Comparison of ENCODE assay signal across 2 cellular contexts in the genomic region with DNA sequence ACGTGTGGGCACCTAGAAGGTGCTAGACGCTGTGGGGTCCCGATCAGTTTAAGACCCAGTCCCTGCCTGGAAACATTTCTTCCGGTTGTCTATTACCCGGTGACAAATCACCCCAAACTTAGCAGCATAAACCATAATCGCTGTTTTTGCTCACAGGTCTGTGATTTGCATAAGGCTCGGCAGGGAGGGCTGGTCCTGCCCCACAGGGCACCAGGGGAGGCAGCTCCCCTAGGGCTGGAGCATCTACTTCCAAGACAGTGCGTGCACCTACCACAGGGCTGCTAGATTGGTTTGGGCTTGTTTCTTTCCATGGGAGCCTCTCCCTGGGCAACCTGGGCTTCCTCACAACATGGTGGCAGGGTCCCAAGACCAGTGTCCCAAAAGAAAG.
TF ChIP-seq lines count a peak whose summit lies in the region.

No MANE protein-coding gene starts in this region.

TF ChIP-seq in IMR-90, 13 proteins besides CTCF, POLR2A, EP300 and RAD21:
- TF ChIP-seq, protein P1, sequence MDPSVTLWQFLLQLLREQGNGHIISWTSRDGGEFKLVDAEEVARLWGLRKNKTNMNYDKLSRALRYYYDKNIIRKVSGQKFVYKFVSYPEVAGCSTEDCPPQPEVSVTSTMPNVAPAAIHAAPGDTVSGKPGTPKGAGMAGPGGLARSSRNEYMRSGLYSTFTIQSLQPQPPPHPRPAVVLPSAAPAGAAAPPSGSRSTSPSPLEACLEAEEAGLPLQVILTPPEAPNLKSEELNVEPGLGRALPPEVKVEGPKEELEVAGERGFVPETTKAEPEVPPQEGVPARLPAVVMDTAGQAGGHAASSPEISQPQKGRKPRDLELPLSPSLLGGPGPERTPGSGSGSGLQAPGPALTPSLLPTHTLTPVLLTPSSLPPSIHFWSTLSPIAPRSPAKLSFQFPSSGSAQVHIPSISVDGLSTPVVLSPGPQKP (IDR thresholded peaks at IDR 0.05; ENCODE audit: borderline replicate concordance, low read depth, low read length): no peak
- TF ChIP-seq MAFK (IDR thresholded peaks at IDR 0.05; ENCODE audit: low read depth, low read length) (no peak), USF2 (IDR thresholded peaks at IDR 0.05; ENCODE audit: low read depth, low read length) (no peak), RFX5 (IDR thresholded peaks at IDR 0.05; ENCODE audit: low read depth, low read length) (no peak), CEBPB (IDR thresholded peaks at IDR 0.05; ENCODE audit: low read depth, low read length) (no peak), BHLHE40 (IDR thresholded peaks at IDR 0.05; ENCODE audit: low read depth, low read length) (no peak), FOS (IDR thresholded peaks at IDR 0.05; ENCODE audit: low read depth, low read length) (no peak)

TF ChIP-seq in WTC11, 78 proteins besides CTCF, POLR2A, EP300 and RAD21:
- no peak for TF ChIP-seq TP53 (CRISPR knock-in tag; IDR thresholded peaks at IDR 0.05)
- TF ChIP-seq ZNF423 (CRISPR knock-in tag; IDR thresholded peaks at IDR 0.05): peak; percentile 31; the same call in 1 of the 2 replicates
